In the genomic region with DNA sequence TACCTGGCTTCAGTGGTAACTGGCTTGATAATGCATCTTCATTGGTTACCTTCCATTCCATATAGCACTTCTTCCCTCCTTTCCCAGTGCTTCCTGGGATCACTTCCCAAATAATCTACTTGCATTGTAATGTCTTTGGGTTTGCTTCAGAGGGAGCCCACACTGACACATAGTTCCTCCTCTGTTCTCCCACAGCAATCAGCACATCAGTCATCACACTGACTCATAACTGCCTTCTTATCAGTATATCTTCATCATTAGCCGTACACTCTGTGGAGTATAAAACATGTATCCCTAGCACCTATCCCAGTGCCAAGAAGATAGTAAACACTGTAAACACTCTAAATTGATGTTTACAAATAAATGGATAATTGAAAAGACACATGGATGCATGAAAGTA, we compare ENCODE assay signal across 18 cellular contexts.
A peak's percentile ranks its signal among the peaks of the same experiment; 100 is the strongest.
DNase-seq lines count a peak whose midpoint lies in the region; FAIRE-seq and TF ChIP-seq lines count a peak whose summit lies in the region.
"Had no signal": no experiment of that assay in that cellular context is flagged by ENCODE, and none has a peak within 500 bp of the region (broad histone marks: within the 10 kb centered on the region; RNA-seq: fewer than 3 reads in every experiment).

No MANE protein-coding gene starts in this region.

- no peak for TF ChIP-seq POLR2A in GM12891 (IDR thresholded peaks at IDR 0.05; ENCODE audit: low read depth, low read length)

- H3K27me3 ChIP-seq in bronchial epithelial cell (ENCODE audit: control insufficient read depth, insufficient read depth, low read length): no peaks in the 10 kb centered on the region

- H3K4me3 ChIP-seq in bronchial epithelial cell (ENCODE audit: low read depth, low read length): no peak overlapping the region
- H3K4me3 ChIP-seq: PC-9 had no signal

- no peak for TF ChIP-seq CTCF in bronchial epithelial cell (IDR thresholded peaks at IDR 0.05; ENCODE audit: insufficient read depth, low read length, severe bottlenecking)

- no peak for FAIRE-seq in bronchial epithelial cell (lab: Jason Lieb, UNC)
- FAIRE-seq in GM12891 (lab: Jason Lieb, UNC): no peak
- FAIRE-seq: D721Med, G401.6 had no signal

- DNase-seq in ELR (ENCODE audit: low read depth) (peak; percentile 33), M059J (ENCODE audit: low read depth) (peak; percentile 0), bronchial epithelial cell (ENCODE audit: low read depth) (peak; percentile 67), non-pigmented ciliary epithelial cell (ENCODE audit: low read depth) (peak; percentile 4), NCI-H1105 (lab: John Stamatoyannopoulos, UW) (no peak), hippocampal formation (lab: John Stamatoyannopoulos, UW) (no peak), GM12891 (ENCODE audit: insufficient read length, low spot score) (no peak), T-helper 2 cell (no peak)
- DNase-seq: C1 segment of cervical spinal cord; CD8-positive, alpha-beta memory T cell; H7; NCI-H1436; NCI-H1930; NCI-H226; NCI-H526; PC-9 had no signal

- H3K36me3 ChIP-seq in bronchial epithelial cell (ENCODE audit: control insufficient read depth, insufficient read depth, low read length): no peaks in the 10 kb centered on the region

TF ChIP-seq in GM12891, 5 proteins besides CTCF, POLR2A, EP300 and RAD21:
- no peak for TF ChIP-seq TAF1 (IDR thresholded peaks at IDR 0.05; ENCODE audit: low read depth, low read length)
- no peak for TF ChIP-seq POU2F2 (IDR thresholded peaks at IDR 0.05; ENCODE audit: low read depth, low read length)
- no peak for TF ChIP-seq POLR2AphosphoS5 (IDR thresholded peaks at IDR 0.05; ENCODE audit: low read depth, low read length)
- TF ChIP-seq PAX5 (IDR thresholded peaks at IDR 0.05; ENCODE audit: insufficient read depth, low read length, severe bottlenecking): no peak
- no peak for TF ChIP-seq SPI1 (IDR thresholded peaks at IDR 0.05; ENCODE audit: low read depth, low read length)

Comparison
In these comparisons a context has a peak if more than half of its experiments do, and no peak if none do; other contexts are left out.
1. DNase-seq: peak in ELR (single experiment), M059J (single experiment), bronchial epithelial cell (single experiment) and non-pigmented ciliary epithelial cell (single experiment); none in NCI-H1105 (single experiment), hippocampal formation (0 of 2), GM12891 (single experiment) and T-helper 2 cell (0 of 5).